Comparison of ENCODE assay signal across 1 cellular context in genomic region chr14:71437870-71438269, GRCh38.
TF ChIP-seq lines count a peak whose summit lies in the region.

No MANE protein-coding gene starts in this region.

TF ChIP-seq in SK-N-SH treated with all-trans-retinoic acid at 6 μM for 48 hours, 23 proteins besides CTCF, POLR2A, EP300 and RAD21 (continued from another document):
- TF ChIP-seq POU6F1 (CRISPR knock-in tag; IDR thresholded peaks at IDR 0.05; ENCODE audit: borderline replicate concordance, low read depth) (no peak), CREB5 (CRISPR knock-in tag; IDR thresholded peaks at IDR 0.05; ENCODE audit: low read depth) (no peak), ZNF70 (CRISPR knock-in tag; IDR thresholded peaks at IDR 0.05) (no peak)
TF ChIP-seq in SK-N-SH treated with all-trans-retinoic acid at 6 μM for 48 hours: peak in this region for 0.
